ENCODE assay signal across 16 cellular contexts in the genomic region with DNA sequence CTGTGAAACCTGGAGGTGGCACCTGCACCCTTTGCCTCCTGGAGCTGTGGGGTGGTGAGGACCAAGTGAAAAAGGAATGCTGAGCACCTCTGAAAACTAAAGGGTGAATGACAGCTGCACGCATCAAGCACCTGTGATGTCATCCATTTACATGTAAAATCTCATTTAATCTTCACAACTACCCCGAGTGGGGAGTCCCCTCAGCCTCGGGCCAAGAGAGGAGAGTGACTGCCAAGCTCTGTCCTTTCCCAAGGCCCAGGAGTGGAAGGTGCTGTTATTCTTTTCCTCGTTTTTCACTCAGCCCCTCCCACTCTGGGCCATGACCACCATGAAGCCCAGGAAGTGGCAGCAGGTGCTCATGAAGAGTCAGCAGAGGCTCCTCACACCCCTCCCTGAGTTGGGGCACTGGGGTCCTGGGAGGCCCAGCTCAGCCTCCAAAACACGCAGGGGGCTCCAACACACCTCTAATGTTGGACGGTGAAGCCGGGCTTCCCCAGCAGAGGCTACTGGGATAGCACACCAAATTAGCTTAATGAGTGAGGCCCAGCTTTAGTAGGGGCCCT. TPM values are rescaled to one million over a fixed set of nuclear protein-coding genes. Genes with fewer than 3 reads are reported as not detected.
A peak's percentile ranks its signal among the peaks of the same experiment; 100 is the strongest.
DNase-seq lines count a peak whose midpoint lies in the region; ATAC-seq and TF ChIP-seq lines count a peak whose summit lies in the region.
"Had no signal": no experiment of that assay in that cellular context is flagged by ENCODE, and none has a peak within 500 bp of the region (broad histone marks: within the 10 kb centered on the region; RNA-seq: fewer than 3 reads in every experiment).

No MANE protein-coding gene starts in this region.

- H3K9me3 Mint-ChIP-seq in WTC11 = no peaks in the 10 kb centered on the region
- H3K9me3 Mint-ChIP-seq in nephron = no peaks in the 10 kb centered on the region

- ATAC-seq in HG02798 (IDR thresholded peaks at IDR 0.05; ENCODE audit: poor library complexity, unreplicated experiment) = peak; percentile 34
- ATAC-seq in WTC11 = no peak

- DNase-seq in DMS 273 (lab: John Stamatoyannopoulos, UW; ENCODE audit: unreplicated experiment) = peak; percentile 39
- no peak for DNase-seq in DMS 273 treated with DMSO at 0.1 percent for 48 hours (lab: John Stamatoyannopoulos, UW)
- DNase-seq in WTC11 (ENCODE audit: low spot score) = no peak
- DNase-seq in RKO (ENCODE audit: low spot score) = no peak
- DNase-seq in HT-29 (ENCODE audit: low spot score) = no peak
- DNase-seq in osteoblast (ENCODE audit: insufficient read length, low spot score, missing footprints) = no peak
- DNase-seq: activated gamma-delta T cell; GOT3; kidney; NCI-H187 treated with DMSO at 0.1 percent for 48 hours; SK-N-SH; stimulated activated CD4-positive, alpha-beta T cell treated with anti-CD3 and anti-CD28 coated beads, Interleukin-4, amount 100 ng/mL, for 24 hours; tibial artery had no signal

- POLR2A ChIA-PET in WTC11 (lab: Charles Lee) = interaction anchor here (1.2 kb wide), 1 partner anchor 8 kb away, joined by 3 read pairs; no protein-coding TSS in a partner anchor

- no peak overlapping the region for H3K4me2 ChIP-seq in osteoblast (ENCODE audit: insufficient read depth, low read length)
- H3K4me2 ChIP-seq: SK-N-SH had no signal

- H2AFZ ChIP-seq in osteoblast (ENCODE audit: low read length) = no peak overlapping the region

- H3K4me1 Mint-ChIP-seq in WTC11 = peaks cover 83% of the 10 kb centered on the region
- H3K4me1 Mint-ChIP-seq in nephron = peaks cover 53% of the 10 kb centered on the region

- no peaks in the 10 kb centered on the region for H4K20me1 ChIP-seq in osteoblast (ENCODE audit: insufficient read depth, low read length)

- TF ChIP-seq CTCF in WTC11 (IDR thresholded peaks at IDR 0.05) (no peak), nephron (IDR thresholded peaks at IDR 0.05; ENCODE audit: unreplicated experiment in 3 of 3) (no peak), osteoblast (IDR thresholded peaks at IDR 0.05; ENCODE audit: extremely low read depth, low read depth, low read length) (no peak)

- no peaks in the 10 kb centered on the region for H3K36me3 ChIP-seq in osteoblast (ENCODE audit: insufficient read depth, low read length)
- H3K36me3 ChIP-seq: tibial artery had no signal

- H3K79me2 ChIP-seq in osteoblast (ENCODE audit: insufficient read depth, low read length) = no peaks in the 10 kb centered on the region

- H3K27ac ChIP-seq in osteoblast (ENCODE audit: low read depth, low read length) = no peak overlapping the region
- H3K27ac ChIP-seq: 22Rv1, tibial artery had no signal

- no peaks in the 10 kb centered on the region for H3K9me3 ChIP-seq in osteoblast (ENCODE audit: low read depth, low read length)
- H3K9me3 ChIP-seq: SK-N-SH, tibial artery had no signal

- H3K27me3 ChIP-seq in osteoblast (ENCODE audit: insufficient read depth, low read length) = no peaks in the 10 kb centered on the region
- H3K27me3 ChIP-seq: tibial artery had no signal

- H3K4me1 ChIP-seq in osteoblast (ENCODE audit: insufficient read depth, low read length) = no peaks in the 10 kb centered on the region

- H3K27me3 Mint-ChIP-seq in WTC11 (ENCODE audit: low read depth) (no peaks in the 10 kb centered on the region), nephron (ENCODE audit: low read depth) (peaks cover 4% of the 10 kb centered on the region)

- H3K36me3 Mint-ChIP-seq in WTC11 (no peaks in the 10 kb centered on the region), nephron (ENCODE audit: low read depth) (no peaks in the 10 kb centered on the region)

- H3K4me3 Mint-ChIP-seq in WTC11 (no peak overlapping the region), nephron (peak overlapping the region in 1 of 3 experiments; percentile 19)

- no peak overlapping the region for H3K4me3 ChIP-seq in osteoblast (ENCODE audit: insufficient read depth, low read length)
- H3K4me3 ChIP-seq: tibial artery had no signal

- peak overlapping the region; percentile 78; the same call in 1 of the 2 replicates for H3K27ac Mint-ChIP-seq in WTC11
- H3K27ac Mint-ChIP-seq in nephron = peak overlapping the region; percentile 24 to 72 (median 28)

- CTCF ChIA-PET in WTC11 (lab: Charles Lee) = interaction anchor here (0.6 to 9.0 kb wide), 7 partner anchors 11 to 415 kb away, joined by 3 to 66 read pairs (median 6); a partner anchor contains a TSS

TF ChIP-seq in WTC11, 78 proteins besides CTCF, POLR2A, EP300 and RAD21:
- no peak for TF ChIP-seq SOX15 (CRISPR knock-in tag; IDR thresholded peaks at IDR 0.05)
- TF ChIP-seq JUN (CRISPR knock-in tag; IDR thresholded peaks at IDR 0.05) = no peak
- no peak for TF ChIP-seq GABPB1 (CRISPR knock-in tag; IDR thresholded peaks at IDR 0.05)
- TF ChIP-seq, protein P1, sequence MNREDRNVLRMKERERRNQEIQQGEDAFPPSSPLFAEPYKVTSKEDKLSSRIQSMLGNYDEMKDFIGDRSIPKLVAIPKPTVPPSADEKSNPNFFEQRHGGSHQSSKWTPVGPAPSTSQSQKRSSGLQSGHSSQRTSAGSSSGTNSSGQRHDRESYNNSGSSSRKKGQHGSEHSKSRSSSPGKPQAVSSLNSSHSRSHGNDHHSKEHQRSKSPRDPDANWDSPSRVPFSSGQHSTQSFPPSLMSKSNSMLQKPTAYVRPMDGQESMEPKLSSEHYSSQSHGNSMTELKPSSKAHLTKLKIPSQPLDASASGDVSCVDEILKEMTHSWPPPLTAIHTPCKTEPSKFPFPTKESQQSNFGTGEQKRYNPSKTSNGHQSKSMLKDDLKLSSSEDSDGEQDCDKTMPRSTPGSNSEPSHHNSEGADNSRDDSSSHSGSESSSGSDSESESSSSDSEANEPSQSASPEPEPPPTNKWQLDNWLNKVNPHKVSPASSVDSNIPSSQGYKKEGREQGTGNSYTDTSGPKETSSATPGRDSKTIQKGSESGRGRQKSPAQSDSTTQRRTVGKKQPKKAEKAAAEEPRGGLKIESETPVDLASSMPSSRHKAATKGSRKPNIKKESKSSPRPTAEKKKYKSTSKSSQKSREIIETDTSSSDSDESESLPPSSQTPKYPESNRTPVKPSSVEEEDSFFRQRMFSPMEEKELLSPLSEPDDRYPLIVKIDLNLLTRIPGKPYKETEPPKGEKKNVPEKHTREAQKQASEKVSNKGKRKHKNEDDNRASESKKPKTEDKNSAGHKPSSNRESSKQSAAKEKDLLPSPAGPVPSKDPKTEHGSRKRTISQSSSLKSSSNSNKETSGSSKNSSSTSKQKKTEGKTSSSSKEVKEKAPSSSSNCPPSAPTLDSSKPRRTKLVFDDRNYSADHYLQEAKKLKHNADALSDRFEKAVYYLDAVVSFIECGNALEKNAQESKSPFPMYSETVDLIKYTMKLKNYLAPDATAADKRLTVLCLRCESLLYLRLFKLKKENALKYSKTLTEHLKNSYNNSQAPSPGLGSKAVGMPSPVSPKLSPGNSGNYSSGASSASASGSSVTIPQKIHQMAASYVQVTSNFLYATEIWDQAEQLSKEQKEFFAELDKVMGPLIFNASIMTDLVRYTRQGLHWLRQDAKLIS (CRISPR knock-in tag; IDR thresholded peaks at IDR 0.05; ENCODE audit: borderline replicate concordance) = no peak
- no peak for TF ChIP-seq ETV6 (CRISPR knock-in tag; IDR thresholded peaks at IDR 0.05)
- TF ChIP-seq ZNF317 (CRISPR knock-in tag; IDR thresholded peaks at IDR 0.05; ENCODE audit: borderline replicate concordance, low read depth) = no peak
- no peak for TF ChIP-seq NR3C1 (CRISPR knock-in tag; conservative IDR thresholded peaks at IDR 0.05; ENCODE audit: low read depth)
- TF ChIP-seq, protein P2, sequence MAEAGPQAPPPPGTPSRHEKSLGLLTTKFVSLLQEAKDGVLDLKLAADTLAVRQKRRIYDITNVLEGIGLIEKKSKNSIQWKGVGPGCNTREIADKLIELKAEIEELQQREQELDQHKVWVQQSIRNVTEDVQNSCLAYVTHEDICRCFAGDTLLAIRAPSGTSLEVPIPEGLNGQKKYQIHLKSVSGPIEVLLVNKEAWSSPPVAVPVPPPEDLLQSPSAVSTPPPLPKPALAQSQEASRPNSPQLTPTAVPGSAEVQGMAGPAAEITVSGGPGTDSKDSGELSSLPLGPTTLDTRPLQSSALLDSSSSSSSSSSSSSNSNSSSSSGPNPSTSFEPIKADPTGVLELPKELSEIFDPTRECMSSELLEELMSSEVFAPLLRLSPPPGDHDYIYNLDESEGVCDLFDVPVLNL (CRISPR knock-in tag; IDR thresholded peaks at IDR 0.05; ENCODE audit: borderline replicate concordance, low read depth) = no peak

RNA-seq across cellular contexts. Expression of a gene that starts 35.7 kb away (rescaled TPM):
- total RNA-seq in WTC11 (2021) = 68.4 to 86.2 TPM (median 69.5 TPM) in 3 replicates
- 38.9 and 46.5 TPM in 2 replicates for total RNA-seq in HT-29 (2014; rRNA removed; shearing (Covaris generic))
- total RNA-seq in osteoblast = 4.1 and 5.8 TPM in 2 replicates
